Comparison of ENCODE assay signal across 9 cellular contexts in the genomic region with DNA sequence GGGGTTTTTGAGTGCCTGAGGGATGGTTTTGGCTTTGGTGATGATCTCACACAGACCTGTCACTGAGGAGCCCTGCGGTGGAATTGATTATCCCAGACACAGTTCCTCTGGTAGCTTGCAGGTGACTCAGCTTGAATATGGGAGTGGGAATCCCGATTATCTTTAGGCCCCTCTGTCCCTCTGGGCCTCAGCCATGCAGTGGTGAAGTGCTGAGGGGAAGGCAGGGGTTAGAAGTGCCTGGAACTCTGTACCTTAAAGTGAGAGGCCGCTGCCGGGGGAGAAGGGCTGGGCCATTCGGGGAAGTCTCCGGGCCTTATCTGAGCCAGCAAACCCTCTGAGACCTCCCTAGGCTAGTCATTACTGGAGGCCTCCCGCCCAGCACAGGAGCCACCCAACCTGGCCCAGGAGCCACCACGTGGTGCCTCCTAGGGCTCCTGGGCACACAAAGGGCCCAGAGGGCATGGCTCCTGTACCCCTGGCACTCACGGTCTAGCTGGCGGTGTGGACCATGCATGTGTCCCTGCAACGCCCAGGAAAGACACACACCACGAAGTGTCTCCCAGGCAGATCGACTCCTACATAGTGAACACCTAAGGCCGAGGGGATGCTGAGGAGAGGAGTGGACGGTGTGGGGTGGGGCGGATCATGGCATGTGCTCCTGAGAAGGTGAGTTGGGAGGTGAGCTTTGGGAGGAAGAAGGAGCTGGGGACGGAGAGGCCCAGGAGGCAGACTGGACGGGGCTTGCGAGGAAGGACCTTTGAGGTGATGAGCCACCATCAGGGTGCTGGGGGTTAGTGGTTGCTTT. TPM values are rescaled to one million over a fixed set of nuclear protein-coding genes. Genes with fewer than 3 reads are reported as not detected.
DNase-seq lines count a peak whose midpoint lies in the region; ATAC-seq and TF ChIP-seq lines count a peak whose summit lies in the region.
"Had no signal": no experiment of that assay in that cellular context is flagged by ENCODE, and none has a peak within 500 bp of the region (broad histone marks: within the 10 kb centered on the region; RNA-seq: fewer than 3 reads in every experiment).

No MANE protein-coding gene starts in this region.

- DNase-seq in HFFc6 = no peak
- no peak for DNase-seq in activated T-helper 1 cell treated with anti-CD3 and anti-CD28 coated beads, Interleukin-12 subunit alpha, Interleukin-12 subunit beta, Interleukin-2, Interleukin-4 antibody, amounts not matched to agents 30 ng/mL and 10 ng/mL and 1 ng/mL, durations not matched to agents 14 hours and 24 hours and 36 hours (ENCODE audit: low spot score)
- DNase-seq in hepatocyte (ENCODE audit: low spot score) = no peak
- no peak for DNase-seq in stimulated activated naive CD8-positive, alpha-beta T cell treated with anti-CD3 and anti-CD28 coated beads, Interleukin-15, Interleukin-2, amounts not matched to agents 100 U/mL and 50 U/mL, for 24 hours
- DNase-seq in GM19240 (ENCODE audit: insufficient read length, low spot score) = no peak
- DNase-seq in activated CD4-positive, alpha-beta T cell treated with anti-CD3 and anti-CD28 coated beads, Interleukin-2, amount 50 U/mL, for 1 hour = no peak
- DNase-seq: SW 1271 had no signal

- peak overlapping the region; percentile 83 for H3K27ac Mint-ChIP-seq in HFFc6
- H3K27ac Mint-ChIP-seq in activated T-helper 1 cell treated with anti-CD3 and anti-CD28 coated beads, Interleukin-12 subunit alpha, Interleukin-12 subunit beta, Interleukin-2, Interleukin-4 antibody, amounts not matched to agents 30 ng/mL and 10 ng/mL and 1 ng/mL, durations not matched to agents 14 hours and 24 hours and 36 hours = peak overlapping the region; percentile 85

- peaks cover 48% of the 10 kb centered on the region for H3K4me1 ChIP-seq in hepatocyte (ENCODE audit: insufficient read depth)

- WGBS in hepatocyte (ENCODE audit: low lambda C conversion rate, missing lambda C conversion rate) = 62% methylated on average over 18 of the region's 19 CpGs

- H3K9me2 ChIP-seq in hepatocyte (replicated peaks; ENCODE audit: insufficient read depth) = no peaks in the 10 kb centered on the region

- no peaks in the 10 kb centered on the region for H4K20me1 ChIP-seq in hepatocyte (ENCODE audit: insufficient read depth, poor library complexity, severe bottlenecking)

- intact Hi-C loops in activated T-helper 1 cell treated with anti-CD3 and anti-CD28 coated beads, Interleukin-12 subunit alpha, Interleukin-12 subunit beta, Interleukin-2, Interleukin-4 antibody, amounts not matched to agents 30 ng/mL and 10 ng/mL and 1 ng/mL, durations not matched to agents 14 hours and 24 hours and 36 hours (cut with micrococcal nuclease) = no loop called here

- peaks cover 74% of the 10 kb centered on the region for H3K79me2 ChIP-seq in hepatocyte

- peak overlapping the region; percentile 13; the same call in 1 of the 2 replicates for H3K4me3 Mint-ChIP-seq in HFFc6
- peak overlapping the region; percentile 43 for H3K4me3 Mint-ChIP-seq in activated T-helper 1 cell treated with anti-CD3 and anti-CD28 coated beads, Interleukin-12 subunit alpha, Interleukin-12 subunit beta, Interleukin-2, Interleukin-4 antibody, amounts not matched to agents 30 ng/mL and 10 ng/mL and 1 ng/mL, durations not matched to agents 14 hours and 24 hours and 36 hours

- no peaks in the 10 kb centered on the region for H3K9me3 ChIP-seq in hepatocyte (ENCODE audit: low read depth)

- H3K27me3 Mint-ChIP-seq in HFFc6 (ENCODE audit: insufficient read depth) = no peaks in the 10 kb centered on the region; the same call in 1 of the 2 replicates
- H3K27me3 Mint-ChIP-seq in activated T-helper 1 cell treated with anti-CD3 and anti-CD28 coated beads, Interleukin-12 subunit alpha, Interleukin-12 subunit beta, Interleukin-2, Interleukin-4 antibody, amounts not matched to agents 30 ng/mL and 10 ng/mL and 1 ng/mL, durations not matched to agents 14 hours and 24 hours and 36 hours (ENCODE audit: insufficient read depth) = no peaks in the 10 kb centered on the region

- H3K9me3 Mint-ChIP-seq in HFFc6 = no peaks in the 10 kb centered on the region
- H3K9me3 Mint-ChIP-seq in activated T-helper 1 cell treated with anti-CD3 and anti-CD28 coated beads, Interleukin-12 subunit alpha, Interleukin-12 subunit beta, Interleukin-2, Interleukin-4 antibody, amounts not matched to agents 30 ng/mL and 10 ng/mL and 1 ng/mL, durations not matched to agents 14 hours and 24 hours and 36 hours = no peaks in the 10 kb centered on the region

- H3K4me1 Mint-ChIP-seq in HFFc6 (ENCODE audit: low read depth) = peaks cover 80% of the 10 kb centered on the region
- peaks cover 57% of the 10 kb centered on the region for H3K4me1 Mint-ChIP-seq in activated T-helper 1 cell treated with anti-CD3 and anti-CD28 coated beads, Interleukin-12 subunit alpha, Interleukin-12 subunit beta, Interleukin-2, Interleukin-4 antibody, amounts not matched to agents 30 ng/mL and 10 ng/mL and 1 ng/mL, durations not matched to agents 14 hours and 24 hours and 36 hours (ENCODE audit: low read depth)

- ATAC-seq in stimulated activated naive CD8-positive, alpha-beta T cell treated with anti-CD3 and anti-CD28 coated beads, Interleukin-15, Interleukin-2, amounts not matched to agents 100 U/mL and 50 U/mL, for 24 hours = peak; percentile 50
- ATAC-seq in HG02763 (IDR thresholded peaks at IDR 0.05; ENCODE audit: unreplicated experiment) (no peak), HG03432 (IDR thresholded peaks at IDR 0.05; ENCODE audit: unreplicated experiment) (no peak)

- H3K36me3 ChIP-seq in hepatocyte (replicated peaks; ENCODE audit: insufficient read depth, low read depth) = no peaks in the 10 kb centered on the region

- H3K36me3 Mint-ChIP-seq in HFFc6 (ENCODE audit: low read depth) = peaks cover 24% of the 10 kb centered on the region
- peaks cover 9% of the 10 kb centered on the region for H3K36me3 Mint-ChIP-seq in activated T-helper 1 cell treated with anti-CD3 and anti-CD28 coated beads, Interleukin-12 subunit alpha, Interleukin-12 subunit beta, Interleukin-2, Interleukin-4 antibody, amounts not matched to agents 30 ng/mL and 10 ng/mL and 1 ng/mL, durations not matched to agents 14 hours and 24 hours and 36 hours (ENCODE audit: low read depth)

- no peak for TF ChIP-seq CTCF in HFFc6 (IDR thresholded peaks at IDR 0.05)
- no peak for TF ChIP-seq CTCF in hepatocyte (IDR thresholded peaks at IDR 0.05; ENCODE audit: poor library complexity)

- no peak overlapping the region for H2AFZ ChIP-seq in hepatocyte

- H3K4me2 ChIP-seq in hepatocyte = peak overlapping the region; percentile 33

- no peaks in the 10 kb centered on the region for H3K27me3 ChIP-seq in hepatocyte

- no peak overlapping the region for H3K4me3 ChIP-seq in hepatocyte

- peak overlapping the region; percentile 71 for H3K27ac ChIP-seq in hepatocyte

RNA-seq across cellular contexts. Expression of a gene that starts 56.2 kb away (rescaled TPM):
- total RNA-seq in HFFc6 (2021; fragmentation: NEBNext Ultra II Directional; extraction: Animal tissue kit (Norgen Biotek cat#: 25700)) = 100 to 1,000 TPM; 149 to 158 (median 155) TPM
- 155 and 161 TPM in 2 replicates for total RNA-seq in activated T-helper 1 cell treated with anti-CD3 and anti-CD28 coated beads, Interleukin-12 subunit alpha, Interleukin-12 subunit beta, Interleukin-2, Interleukin-4 antibody, amounts not matched to agents 30 ng/mL and 10 ng/mL and 1 ng/mL, durations not matched to agents 14 hours and 24 hours and 36 hours
- total RNA-seq in hepatocyte = 24.3 and 31.1 TPM in 2 replicates
- polyA plus RNA-seq in hepatocyte = 42.5 and 55.4 TPM in 2 replicates
